8 cellular contexts compared by ENCODE assay signal in the genomic region with DNA sequence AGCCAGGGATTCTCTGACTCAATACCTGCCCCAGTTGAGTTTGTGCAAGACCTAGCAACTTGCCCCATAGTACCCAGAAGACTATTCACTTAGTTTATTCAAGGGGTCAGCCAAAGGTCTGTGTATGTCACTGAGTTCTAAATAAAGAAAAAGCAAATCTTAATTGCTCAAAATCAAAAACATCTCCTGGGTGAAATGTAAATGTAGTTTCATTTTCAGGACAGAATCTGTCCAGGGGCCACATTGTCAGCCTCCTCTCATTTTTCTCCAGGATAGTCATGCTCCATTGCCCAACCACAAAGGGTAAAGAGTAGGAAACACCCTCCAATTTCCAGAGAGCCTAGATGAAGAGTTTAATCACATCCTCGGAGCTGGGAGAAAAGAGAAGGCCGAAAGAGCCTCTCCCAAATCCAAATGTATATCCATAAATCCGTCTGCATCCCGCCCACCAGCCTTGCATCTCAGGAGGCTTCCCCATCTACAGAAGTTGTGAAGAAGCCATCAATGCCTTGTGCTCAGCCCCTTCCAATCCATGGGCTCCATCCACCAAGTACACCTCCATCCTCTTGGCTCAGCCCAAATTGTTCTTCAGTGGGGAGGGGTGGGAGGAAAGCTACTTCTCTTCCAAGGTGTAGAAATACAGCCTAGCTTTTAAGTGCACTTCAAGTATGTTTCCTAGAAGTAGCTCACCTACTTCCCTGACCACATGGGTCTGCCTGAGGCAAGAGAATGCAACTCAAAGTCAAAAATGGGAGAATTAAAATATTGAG. TPM values are rescaled to one million over a fixed set of nuclear protein-coding genes. Genes with fewer than 3 reads are reported as not detected.
DNase-seq lines count a peak whose midpoint lies in the region; ATAC-seq and TF ChIP-seq lines count a peak whose summit lies in the region.

No MANE protein-coding gene starts in this region.

- peaks cover 56% of the 10 kb centered on the region for H3K36me3 Mint-ChIP-seq in natural killer cell treated with Interleukin-12 subunit alpha and Interleukin-12 subunit beta and Interleukin-15 and Interleukin-18, amount 100 ng/mL, for 72 hours
- no peaks in the 10 kb centered on the region for H3K36me3 Mint-ChIP-seq in natural killer cell
- peaks cover 67% of the 10 kb centered on the region for H3K36me3 Mint-ChIP-seq in activated T-helper 1 cell treated with anti-CD3 and anti-CD28 coated beads, Interleukin-12 subunit alpha, Interleukin-12 subunit beta, Interleukin-2, Interleukin-4 antibody, amounts not matched to agents 30 ng/mL and 10 ng/mL and 1 ng/mL, durations not matched to agents 14 hours and 24 hours and 36 hours (ENCODE audit: low read depth)

- H3K9me3 ChIP-seq in HAP-1 = no peaks in the 10 kb centered on the region

- no peaks in the 10 kb centered on the region for H3K9me3 Mint-ChIP-seq in natural killer cell treated with Interleukin-12 subunit alpha and Interleukin-12 subunit beta and Interleukin-15 and Interleukin-18, amount 100 ng/mL, for 72 hours
- no peaks in the 10 kb centered on the region for H3K9me3 Mint-ChIP-seq in natural killer cell
- no peaks in the 10 kb centered on the region for H3K9me3 Mint-ChIP-seq in activated T-helper 1 cell treated with anti-CD3 and anti-CD28 coated beads, Interleukin-12 subunit alpha, Interleukin-12 subunit beta, Interleukin-2, Interleukin-4 antibody, amounts not matched to agents 30 ng/mL and 10 ng/mL and 1 ng/mL, durations not matched to agents 14 hours and 24 hours and 36 hours

- H3K4me3 Mint-ChIP-seq in natural killer cell treated with Interleukin-12 subunit alpha and Interleukin-12 subunit beta and Interleukin-15 and Interleukin-18, amount 100 ng/mL, for 72 hours = peak overlapping the region; percentile 34
- no peak overlapping the region for H3K4me3 Mint-ChIP-seq in natural killer cell
- peak overlapping the region; percentile 72 for H3K4me3 Mint-ChIP-seq in activated T-helper 1 cell treated with anti-CD3 and anti-CD28 coated beads, Interleukin-12 subunit alpha, Interleukin-12 subunit beta, Interleukin-2, Interleukin-4 antibody, amounts not matched to agents 30 ng/mL and 10 ng/mL and 1 ng/mL, durations not matched to agents 14 hours and 24 hours and 36 hours

- H3K27me3 Mint-ChIP-seq in natural killer cell treated with Interleukin-12 subunit alpha and Interleukin-12 subunit beta and Interleukin-15 and Interleukin-18, amount 100 ng/mL, for 72 hours = no peaks in the 10 kb centered on the region
- H3K27me3 Mint-ChIP-seq in natural killer cell (ENCODE audit: low read depth in 2 of 2) = peaks cover 6 to 18% of the 10 kb centered on the region in 2 donors
- H3K27me3 Mint-ChIP-seq in activated T-helper 1 cell treated with anti-CD3 and anti-CD28 coated beads, Interleukin-12 subunit alpha, Interleukin-12 subunit beta, Interleukin-2, Interleukin-4 antibody, amounts not matched to agents 30 ng/mL and 10 ng/mL and 1 ng/mL, durations not matched to agents 14 hours and 24 hours and 36 hours (ENCODE audit: insufficient read depth) = no peaks in the 10 kb centered on the region

- H3K4me1 Mint-ChIP-seq in natural killer cell treated with Interleukin-12 subunit alpha and Interleukin-12 subunit beta and Interleukin-15 and Interleukin-18, amount 100 ng/mL, for 72 hours (ENCODE audit: low read depth in 2 of 2) = peaks cover 54 to 87% of the 10 kb centered on the region in 2 donors
- peaks cover 0 to 6% of the 10 kb centered on the region in 2 donors for H3K4me1 Mint-ChIP-seq in natural killer cell
- H3K4me1 Mint-ChIP-seq in activated T-helper 1 cell treated with anti-CD3 and anti-CD28 coated beads, Interleukin-12 subunit alpha, Interleukin-12 subunit beta, Interleukin-2, Interleukin-4 antibody, amounts not matched to agents 30 ng/mL and 10 ng/mL and 1 ng/mL, durations not matched to agents 14 hours and 24 hours and 36 hours (ENCODE audit: low read depth) = peaks cover 88% of the 10 kb centered on the region

- no peaks in the 10 kb centered on the region for H3K4me1 ChIP-seq in HAP-1

- H3K4me3 ChIP-seq in HAP-1 = no peak overlapping the region

- no peak for ATAC-seq in natural killer cell treated with Interleukin-12 subunit alpha and Interleukin-12 subunit beta and Interleukin-15 and Interleukin-18, amount 100 ng/mL, for 72 hours
- ATAC-seq in natural killer cell = no peak
- no peak for ATAC-seq in GM21390 (IDR thresholded peaks at IDR 0.05; ENCODE audit: unreplicated experiment)
- no peak for ATAC-seq in HG02642 (IDR thresholded peaks at IDR 0.05; ENCODE audit: poor library complexity, unreplicated experiment)

- no peaks in the 10 kb centered on the region for H3K36me3 ChIP-seq in HAP-1 (replicated peaks)

- no peak for DNase-seq in natural killer cell treated with Interleukin-12 subunit alpha and Interleukin-12 subunit beta and Interleukin-15 and Interleukin-18, amount 100 ng/mL, for 72 hours (ENCODE audit: low spot score)
- DNase-seq in natural killer cell (no peak), iris pigment epithelial cell (ENCODE audit: low read depth) (peak; percentile 94), HAP-1 (ENCODE audit: low spot score in 2 of 2) (no peak)
- no peak for DNase-seq in activated T-helper 1 cell treated with anti-CD3 and anti-CD28 coated beads, Interleukin-12 subunit alpha, Interleukin-12 subunit beta, Interleukin-2, Interleukin-4 antibody, amounts not matched to agents 30 ng/mL and 10 ng/mL and 1 ng/mL, durations not matched to agents 14 hours and 24 hours and 36 hours (ENCODE audit: low spot score)
- no peak for DNase-seq in stimulated activated naive CD4-positive, alpha-beta T cell (lab: John Stamatoyannopoulos, UW)

- TF ChIP-seq CTCF in natural killer cell (IDR thresholded peaks at IDR 0.05) = no peak

- H3K27me3 ChIP-seq in HAP-1 (ENCODE audit: low read depth) = no peaks in the 10 kb centered on the region

- in situ Hi-C loops in HAP-1 (cut with MboI; ENCODE audit: low sequenced_read_pairs) = no loop called here

- intact Hi-C loops in natural killer cell (cut with micrococcal nuclease) = no loop called here
- intact Hi-C loops in activated T-helper 1 cell treated with anti-CD3 and anti-CD28 coated beads, Interleukin-12 subunit alpha, Interleukin-12 subunit beta, Interleukin-2, Interleukin-4 antibody, amounts not matched to agents 30 ng/mL and 10 ng/mL and 1 ng/mL, durations not matched to agents 14 hours and 24 hours and 36 hours (cut with micrococcal nuclease) = loop anchor here (1.0 kb wide), 1 partner anchor 9 kb away; no protein-coding TSS in a partner anchor

- peak overlapping the region; percentile 21 to 86 for H3K27ac Mint-ChIP-seq in natural killer cell treated with Interleukin-12 subunit alpha and Interleukin-12 subunit beta and Interleukin-15 and Interleukin-18, amount 100 ng/mL, for 72 hours
- H3K27ac Mint-ChIP-seq in natural killer cell = no peak overlapping the region
- peak overlapping the region; percentile 89 for H3K27ac Mint-ChIP-seq in activated T-helper 1 cell treated with anti-CD3 and anti-CD28 coated beads, Interleukin-12 subunit alpha, Interleukin-12 subunit beta, Interleukin-2, Interleukin-4 antibody, amounts not matched to agents 30 ng/mL and 10 ng/mL and 1 ng/mL, durations not matched to agents 14 hours and 24 hours and 36 hours

RNA-seq across cellular contexts. Expression of a gene that starts 26.9 kb away (rescaled TPM):
- 100 to 1,000 TPM; 358 to 384 TPM for total RNA-seq in natural killer cell treated with Interleukin-12 subunit alpha and Interleukin-12 subunit beta and Interleukin-15 and Interleukin-18, amount 100 ng/mL, for 72 hours
- total RNA-seq in natural killer cell = 10 to 100 TPM in 1 of 3 donors, 1 to 10 TPM in 2; 1.2 to 28.0 (median 4.7) TPM
- 341 and 348 TPM in 2 replicates for total RNA-seq in activated T-helper 1 cell treated with anti-CD3 and anti-CD28 coated beads, Interleukin-12 subunit alpha, Interleukin-12 subunit beta, Interleukin-2, Interleukin-4 antibody, amounts not matched to agents 30 ng/mL and 10 ng/mL and 1 ng/mL, durations not matched to agents 14 hours and 24 hours and 36 hours

Comparison
In these comparisons a context has a peak if more than half of its experiments do, and no peak if none do; other contexts are left out.
1. H3K27ac Mint-ChIP-seq: peak in natural killer cell treated with Interleukin-12 subunit alpha and Interleukin-12 subunit beta and Interleukin-15 and Interleukin-18, amount 100 ng/mL, for 72 hours (2 of 2) and activated T-helper 1 cell treated with anti-CD3 and anti-CD28 coated beads, Interleukin-12 subunit alpha, Interleukin-12 subunit beta, Interleukin-2, Interleukin-4 antibody, amounts not matched to agents 30 ng/mL and 10 ng/mL and 1 ng/mL, durations not matched to agents 14 hours and 24 hours and 36 hours (single experiment); none in natural killer cell (0 of 2).
2. RNA of a gene that starts 26.9 kb away (total RNA-seq): 358 to 384 TPM in natural killer cell treated with Interleukin-12 subunit alpha and Interleukin-12 subunit beta and Interleukin-15 and Interleukin-18, amount 100 ng/mL, for 72 hours and 341 to 348 TPM in activated T-helper 1 cell treated with anti-CD3 and anti-CD28 coated beads, Interleukin-12 subunit alpha, Interleukin-12 subunit beta, Interleukin-2, Interleukin-4 antibody, amounts not matched to agents 30 ng/mL and 10 ng/mL and 1 ng/mL, durations not matched to agents 14 hours and 24 hours and 36 hours; 1.2 to 28.0 TPM in natural killer cell; every median in the first group is over 10 times any median in the second.